In the genomic region with DNA sequence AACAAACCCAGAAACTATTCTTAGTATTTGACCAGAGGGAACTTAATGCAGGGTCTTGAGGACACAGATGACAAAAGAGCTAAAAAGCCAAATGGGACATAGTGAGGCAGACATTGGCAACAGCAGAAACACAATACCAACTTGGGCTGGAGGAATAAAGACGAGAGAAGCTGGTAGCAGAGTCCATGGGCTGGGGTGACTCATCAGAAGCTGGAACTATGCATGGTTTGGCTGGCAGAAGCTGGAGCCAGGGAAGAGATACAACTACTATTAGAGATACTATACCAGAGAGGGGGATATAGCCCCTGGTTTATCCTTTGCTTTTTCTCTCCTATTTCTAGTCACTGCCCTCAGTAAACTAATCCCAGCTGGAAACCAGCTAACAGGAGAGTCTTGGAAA, we compare ENCODE assay signal across 19 cellular contexts. TPM values are rescaled to one million over a fixed set of nuclear protein-coding genes. Genes with fewer than 3 reads are reported as not detected.
DNase-seq lines count a peak whose midpoint lies in the region; ATAC-seq and TF ChIP-seq lines count a peak whose summit lies in the region.
"Had no signal": no experiment of that assay in that cellular context is flagged by ENCODE, and none has a peak within 500 bp of the region (broad histone marks: within the 10 kb centered on the region; RNA-seq: fewer than 3 reads in every experiment).

No MANE protein-coding gene starts in this region.

- intact Hi-C loops in left lung (cut with DNase I) (no loop called here), left ventricle myocardium superior (cut with micrococcal nuclease) (no loop called here)

- H3K27me3 Mint-ChIP-seq in chondrocyte (ENCODE audit: low read depth) = no peaks in the 10 kb centered on the region
- H3K27me3 Mint-ChIP-seq in activated CD4-positive, alpha-beta T cell treated with anti-CD3 and anti-CD28 coated beads, Interleukin-2, amount 10 ng/mL, durations not matched to agents 7 days and 5 days = no peaks in the 10 kb centered on the region

- CTCF ChIA-PET in activated CD4-positive, alpha-beta T cell treated with anti-CD3 and anti-CD28 coated beads, Interleukin-2, amount 10 ng/mL, durations not matched to agents 7 days and 5 days (lab: Charles Lee) = no interaction called here

- POLR2A ChIA-PET in activated CD4-positive, alpha-beta T cell treated with anti-CD3 and anti-CD28 coated beads, Interleukin-2, amount 10 ng/mL, durations not matched to agents 7 days and 5 days (lab: Charles Lee) = no interaction called here

- H3K36me3 Mint-ChIP-seq in chondrocyte (ENCODE audit: low read depth) = no peaks in the 10 kb centered on the region
- H3K36me3 Mint-ChIP-seq in activated CD4-positive, alpha-beta T cell treated with anti-CD3 and anti-CD28 coated beads, Interleukin-2, amount 10 ng/mL, durations not matched to agents 7 days and 5 days (ENCODE audit: low read depth) = no peaks in the 10 kb centered on the region
- H3K36me3 Mint-ChIP-seq: stimulated activated effector memory CD8-positive, alpha-beta T cell treated with anti-CD3 and anti-CD28 coated beads, Interleukin-12 subunit alpha, Interleukin-12 subunit beta, amount 100 ng/mL, for 72 hours had no signal

- DNase-seq in Caki2 (ENCODE audit: low read depth) (peak; percentile 40), NCI-H226 (peak; percentile 75), chondrocyte (ENCODE audit: low spot score) (no peak), left lung (no peak), left ventricle myocardium superior (no peak)
- no peak for DNase-seq in activated CD4-positive, alpha-beta T cell treated with anti-CD3 and anti-CD28 coated beads, Interleukin-2, amount 10 ng/mL, durations not matched to agents 7 days and 5 days
- DNase-seq: H9, midbrain, NCI-H2227 treated with DMSO at 0.1 percent for 48 hours, ovary, upper lobe of left lung had no signal

- in situ Hi-C loops in Caki2 (cut with HindIII; ENCODE audit: low pct_unique_long_range_greater_than_20kb, low sequenced_read_pairs) = no loop called here

- H3K27me3 ChIP-seq in left lung = no peaks in the 10 kb centered on the region
- H3K27me3 ChIP-seq: ascending aorta, gastroesophageal sphincter, ovary, upper lobe of left lung had no signal

- H3K4me1 ChIP-seq in left lung = no peaks in the 10 kb centered on the region
- H3K4me1 ChIP-seq: upper lobe of left lung had no signal

- peaks cover 52% of the 10 kb centered on the region for H3K4me1 Mint-ChIP-seq in chondrocyte (ENCODE audit: low read depth)
- H3K4me1 Mint-ChIP-seq in activated CD4-positive, alpha-beta T cell treated with anti-CD3 and anti-CD28 coated beads, Interleukin-2, amount 10 ng/mL, durations not matched to agents 7 days and 5 days = no peaks in the 10 kb centered on the region
- H3K4me1 Mint-ChIP-seq: B cell; H9; stimulated activated effector memory CD8-positive, alpha-beta T cell treated with anti-CD3 and anti-CD28 coated beads, Interleukin-12 subunit alpha, Interleukin-12 subunit beta, amount 100 ng/mL, for 72 hours had no signal

- H3K4me3 ChIP-seq in left lung = no peak overlapping the region
- H3K4me3 ChIP-seq: ascending aorta, gastroesophageal sphincter, ovary, SK-N-MC, upper lobe of left lung had no signal

- peak; percentile 34 for ATAC-seq in left lung
- ATAC-seq in HG02588 (IDR thresholded peaks at IDR 0.05; ENCODE audit: unreplicated experiment) = no peak
- ATAC-seq in left ventricle myocardium superior = no peak
- ATAC-seq in esophagus mucosa = no peak
- ATAC-seq: gastroesophageal sphincter; stimulated activated effector memory CD8-positive, alpha-beta T cell treated with anti-CD3 and anti-CD28 coated beads, Interleukin-12 subunit alpha, Interleukin-12 subunit beta, amount 100 ng/mL, for 72 hours had no signal

- H3K9me3 Mint-ChIP-seq in chondrocyte (ENCODE audit: low read depth) = no peaks in the 10 kb centered on the region
- no peaks in the 10 kb centered on the region for H3K9me3 Mint-ChIP-seq in activated CD4-positive, alpha-beta T cell treated with anti-CD3 and anti-CD28 coated beads, Interleukin-2, amount 10 ng/mL, durations not matched to agents 7 days and 5 days
- H3K9me3 Mint-ChIP-seq: H9; stimulated activated effector memory CD8-positive, alpha-beta T cell treated with anti-CD3 and anti-CD28 coated beads, Interleukin-12 subunit alpha, Interleukin-12 subunit beta, amount 100 ng/mL, for 72 hours had no signal

- no peaks in the 10 kb centered on the region for H3K36me3 ChIP-seq in left lung
- H3K36me3 ChIP-seq: ascending aorta, gastroesophageal sphincter, ovary, upper lobe of left lung had no signal

- no peak overlapping the region for H3K4me3 Mint-ChIP-seq in chondrocyte (ENCODE audit: unreplicated experiment)
- H3K4me3 Mint-ChIP-seq in activated CD4-positive, alpha-beta T cell treated with anti-CD3 and anti-CD28 coated beads, Interleukin-2, amount 10 ng/mL, durations not matched to agents 7 days and 5 days = no peak overlapping the region
- H3K4me3 Mint-ChIP-seq: B cell; H9; stimulated activated effector memory CD8-positive, alpha-beta T cell treated with anti-CD3 and anti-CD28 coated beads, Interleukin-12 subunit alpha, Interleukin-12 subunit beta, amount 100 ng/mL, for 72 hours had no signal

- no peak overlapping the region for H3K27ac ChIP-seq in left lung
- H3K27ac ChIP-seq: ascending aorta, gastroesophageal sphincter, ovary, SK-N-MC, upper lobe of left lung, VCaP had no signal

- H3K27ac Mint-ChIP-seq in chondrocyte (ENCODE audit: unreplicated experiment) = peak overlapping the region; percentile 20
- H3K27ac Mint-ChIP-seq in activated CD4-positive, alpha-beta T cell treated with anti-CD3 and anti-CD28 coated beads, Interleukin-2, amount 10 ng/mL, durations not matched to agents 7 days and 5 days = no peak overlapping the region
- H3K27ac Mint-ChIP-seq: B cell; H9; stimulated activated effector memory CD8-positive, alpha-beta T cell treated with anti-CD3 and anti-CD28 coated beads, Interleukin-12 subunit alpha, Interleukin-12 subunit beta, amount 100 ng/mL, for 72 hours had no signal

- no peaks in the 10 kb centered on the region for H3K9me3 ChIP-seq in left lung
- H3K9me3 ChIP-seq: ascending aorta, gastroesophageal sphincter, ovary, upper lobe of left lung had no signal

- TF ChIP-seq CTCF in chondrocyte (IDR thresholded peaks at IDR 0.05) = no peak
- no peak for TF ChIP-seq CTCF in left lung (IDR thresholded peaks at IDR 0.05)

RNA-seq across cellular contexts. Expression of a gene that starts 29.2 kb away (rescaled TPM):
- 186 and 226 TPM in 2 replicates for total RNA-seq in Caki2 (2014; rRNA removed; shearing (Covaris generic); ENCODE audit: low replicate concordance)
- total RNA-seq in chondrocyte (60.2 to 63.1 TPM (median 60.4 TPM) in 3 replicates), left lung (10 to 100 TPM; 64.3 to 77.5 TPM), left ventricle myocardium superior (19.5 TPM), esophagus mucosa (5.1 TPM)
- total RNA-seq in activated CD4-positive, alpha-beta T cell treated with anti-CD3 and anti-CD28 coated beads, Interleukin-2, amount 10 ng/mL, durations not matched to agents 7 days and 5 days = not detected
- total RNA-seq: B cell had no signal

Comparison
In these comparisons a context has a peak if more than half of its experiments do, and no peak if none do; other contexts are left out.
1. DNase-seq: peak in Caki2 (single experiment) and NCI-H226 (single experiment); none in chondrocyte (single experiment), left lung (0 of 2), left ventricle myocardium superior (single experiment) and activated CD4-positive, alpha-beta T cell treated with anti-CD3 and anti-CD28 coated beads, Interleukin-2, amount 10 ng/mL, durations not matched to agents 7 days and 5 days (single experiment).